In genomic region chr20:41052742-41053419, GRCh38 we compare ENCODE assay signal across 13 cellular contexts. TPM values are rescaled to one million over a fixed set of nuclear protein-coding genes. Genes with fewer than 3 reads are reported as not detected.
DNase-seq lines count a peak whose midpoint lies in the region; ATAC-seq, FAIRE-seq and TF ChIP-seq lines count a peak whose summit lies in the region.
"Had no signal": no experiment of that assay in that cellular context is flagged by ENCODE, and none has a peak within 500 bp of the region (broad histone marks: within the 10 kb centered on the region; RNA-seq: fewer than 3 reads in every experiment).

No MANE protein-coding gene starts in this region.

- no peak for FAIRE-seq in astrocyte (lab: Jason Lieb, UNC)

- H3K4me2 ChIP-seq in astrocyte (ENCODE audit: low read length) = peak overlapping the region; percentile 25

- no peak overlapping the region for H3K9ac ChIP-seq in astrocyte (ENCODE audit: low read length)

- no peak overlapping the region for H3K27ac ChIP-seq in astrocyte (ENCODE audit: low read depth, low read length)
- H3K27ac ChIP-seq: tibial artery had no signal

- intact Hi-C loops in left ventricle myocardium superior (cut with micrococcal nuclease) = no loop called here

- no peaks in the 10 kb centered on the region for H3K36me3 ChIP-seq in astrocyte (ENCODE audit: insufficient read depth, low read length)
- H3K36me3 ChIP-seq: tibial artery had no signal

- no peak overlapping the region for H3K4me3 ChIP-seq in astrocyte (ENCODE audit: insufficient read depth, low read depth, low read length)
- H3K4me3 ChIP-seq: tibial artery had no signal

- DNase-seq in GM04504 (ENCODE audit: low read depth) = peak; percentile 32
- DNase-seq in astrocyte (ENCODE audit: low read depth) = peak; percentile 79
- no peak for DNase-seq in left ventricle myocardium superior
- peak; percentile 64 for DNase-seq in renal cortical epithelial cell (ENCODE audit: low read depth)
- DNase-seq in stimulated activated CD4-positive, alpha-beta T cell treated with anti-CD3 and anti-CD28 coated beads, Interleukin-4, amount 100 ng/mL, for 4 hours = no peak
- DNase-seq in HK-2 (ENCODE audit: unreplicated experiment) = no peak
- no peak for DNase-seq in DMS153 treated with DMSO at 0.1 percent for 48 hours (lab: John Stamatoyannopoulos, UW; ENCODE audit: unreplicated experiment)
- DNase-seq: activated CD4-positive, alpha-beta T cell treated with anti-CD3 and anti-CD28 coated beads for 36 hours; Caco-2; NCI-H526 treated with DMSO at 0.1 percent for 48 hours; nucleus accumbens; tibial artery had no signal

- H3K79me2 ChIP-seq in astrocyte (ENCODE audit: insufficient read depth, low read length) = peaks cover 97% of the 10 kb centered on the region

- no peak overlapping the region for H3K27ac Mint-ChIP-seq in astrocyte (ENCODE audit: unreplicated experiment)

- peaks cover 4% of the 10 kb centered on the region for H3K36me3 Mint-ChIP-seq in astrocyte (ENCODE audit: low read depth, unreplicated experiment)

- no peak overlapping the region for H2AFZ ChIP-seq in astrocyte (ENCODE audit: low read depth, low read length)

- no peak for TF ChIP-seq CTCF in astrocyte (IDR thresholded peaks at IDR 0.05; ENCODE audit: insufficient read depth, low read depth, low read length)

- ATAC-seq in left ventricle myocardium superior = peak; percentile 44
- ATAC-seq in HG02571 (IDR thresholded peaks at IDR 0.05; ENCODE audit: unreplicated experiment) = no peak
- ATAC-seq: activated CD4-positive, alpha-beta T cell treated with anti-CD3 and anti-CD28 coated beads for 36 hours had no signal

- no peaks in the 10 kb centered on the region for H3K9me3 Mint-ChIP-seq in astrocyte (ENCODE audit: unreplicated experiment)

- no peaks in the 10 kb centered on the region for H3K27me3 ChIP-seq in astrocyte (ENCODE audit: insufficient read depth, low read length)
- H3K27me3 ChIP-seq: tibial artery had no signal

- no peaks in the 10 kb centered on the region for H3K9me3 ChIP-seq in astrocyte (ENCODE audit: insufficient read depth, low read depth, low read length)
- H3K9me3 ChIP-seq: Caco-2, tibial artery had no signal

- peaks cover 28% of the 10 kb centered on the region for H3K4me1 ChIP-seq in astrocyte (ENCODE audit: insufficient read depth, low read length)

- no peaks in the 10 kb centered on the region for H3K27me3 Mint-ChIP-seq in astrocyte (ENCODE audit: low read depth, unreplicated experiment)
- H3K27me3 Mint-ChIP-seq: activated CD4-positive, alpha-beta T cell treated with anti-CD3 and anti-CD28 coated beads for 36 hours had no signal

- H3K4me3 Mint-ChIP-seq in astrocyte (ENCODE audit: unreplicated experiment) = no peak overlapping the region
- H3K4me3 Mint-ChIP-seq: activated CD4-positive, alpha-beta T cell treated with anti-CD3 and anti-CD28 coated beads for 36 hours had no signal

- H4K20me1 ChIP-seq in astrocyte (ENCODE audit: insufficient read depth, low read length) = peaks cover 94% of the 10 kb centered on the region

- H3K4me1 Mint-ChIP-seq in astrocyte (ENCODE audit: low read depth, unreplicated experiment) = peaks cover 69% of the 10 kb centered on the region

RNA-seq across cellular contexts. Expression of gene TOP1, which starts 24.3 kb away (rescaled TPM):
- total RNA-seq in astrocyte (55.9 and 63.5 TPM in 2 replicates), left ventricle myocardium superior (25.3 TPM), renal cortical epithelial cell (22.1 and 66.3 TPM in 2 replicates)

Comparison
In these comparisons a context has a peak if more than half of its experiments do, and no peak if none do; other contexts are left out.
1. DNase-seq: peak in GM04504 (single experiment), astrocyte (single experiment) and renal cortical epithelial cell (single experiment); none in left ventricle myocardium superior (single experiment), stimulated activated CD4-positive, alpha-beta T cell treated with anti-CD3 and anti-CD28 coated beads, Interleukin-4, amount 100 ng/mL, for 4 hours (0 of 2), HK-2 (single experiment) and DMS153 treated with DMSO at 0.1 percent for 48 hours (single experiment).